ENCODE assay signal across 25 cellular contexts in the genomic region with DNA sequence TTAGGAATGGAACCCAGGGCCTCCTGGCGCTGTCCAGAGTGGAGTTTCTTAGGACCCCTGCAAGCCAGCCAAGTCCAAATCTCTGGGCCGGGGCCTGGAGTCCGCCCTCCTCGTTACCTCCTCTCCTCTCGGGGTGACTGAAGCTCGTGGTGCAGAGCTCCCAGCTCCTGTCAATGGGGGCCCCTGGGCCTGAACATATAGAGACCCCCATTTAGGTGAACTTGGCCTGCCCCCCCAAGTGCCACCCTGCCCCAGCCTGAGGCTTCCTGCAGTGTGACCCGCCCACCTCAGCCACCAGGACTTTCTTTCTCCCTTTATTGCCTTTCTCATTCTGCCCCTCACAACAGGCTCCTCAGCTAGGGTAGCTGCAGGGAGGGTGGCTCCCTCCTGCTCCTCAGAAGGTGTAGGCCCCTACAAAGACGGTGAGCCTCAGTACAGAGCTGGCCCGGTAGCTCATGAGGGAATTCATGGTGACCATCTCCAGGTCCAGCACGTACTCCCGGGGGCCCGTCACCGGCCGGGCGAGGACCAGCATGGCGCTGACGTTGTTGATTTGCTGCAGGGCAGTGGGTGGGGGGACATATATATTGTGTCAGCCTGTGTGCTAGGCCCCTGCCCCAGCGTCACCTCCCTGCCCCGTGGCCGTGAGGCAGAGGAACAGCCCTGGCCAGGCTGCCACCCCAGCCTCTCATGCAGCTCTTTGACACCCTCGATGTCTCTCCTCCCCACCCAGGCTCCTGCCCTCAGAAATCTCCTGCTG. TPM values are rescaled to one million over a fixed set of nuclear protein-coding genes. Genes with fewer than 3 reads are reported as not detected.
DNase-seq lines count a peak whose midpoint lies in the region; ATAC-seq, FAIRE-seq and TF ChIP-seq lines count a peak whose summit lies in the region.
"Had no signal": no experiment of that assay in that cellular context is flagged by ENCODE, and none has a peak within 500 bp of the region (broad histone marks: within the 10 kb centered on the region; RNA-seq: fewer than 3 reads in every experiment).

No MANE protein-coding gene starts in this region.

- POLR2A ChIA-PET in RWPE1 (lab: Yijun Ruan, JAX; ENCODE audit: low non-redundant PET) = no interaction called here
- POLR2A ChIA-PET in T-cell (lab: Charles Lee) = no interaction called here

- H3K4me3 Mint-ChIP-seq in activated naive CD4-positive, alpha-beta T cell treated with anti-CD3 and anti-CD28 coated beads, Interleukin-2, amount 50 U/mL, for 24 hours = no peak overlapping the region
- no peak overlapping the region for H3K4me3 Mint-ChIP-seq in stimulated activated effector memory CD8-positive, alpha-beta T cell treated with anti-CD3 and anti-CD28 coated beads, Interleukin-12 subunit alpha, Interleukin-12 subunit beta, amount 100 ng/mL, for 72 hours
- no peak overlapping the region for H3K4me3 Mint-ChIP-seq in T-cell
- H3K4me3 Mint-ChIP-seq: central memory CD8-positive, alpha-beta T cell had no signal

- DNase-seq in activated naive CD4-positive, alpha-beta T cell treated with anti-CD3 and anti-CD28 coated beads, Interleukin-2, amount 50 U/mL, for 16 hours = no peak
- DNase-seq in RWPE1 (ENCODE audit: low spot score) (no peak), kidney (peak; percentile 77), NCI-H2171 (lab: John Stamatoyannopoulos, UW) (no peak), NCI-H1092 (lab: John Stamatoyannopoulos, UW) (no peak), T-cell (no peak)
- no peak for DNase-seq in stimulated activated effector memory CD8-positive, alpha-beta T cell treated with anti-CD3 and anti-CD28 coated beads, Interleukin-12 subunit alpha, Interleukin-12 subunit beta, amount 100 ng/mL, for 72 hours (ENCODE audit: low spot score in 2 of 2)
- DNase-seq: activated CD4-positive, alpha-beta T cell treated with anti-CD3 and anti-CD28 coated beads, Interleukin-2, amount 50 U/mL, for 48 hours; activated gamma-delta T cell; hypothalamus; naive B cell; NCI-H187; NCI-H226; NCI-H774; stimulated activated CD4-positive, alpha-beta T cell treated with anti-CD3 and anti-CD28 coated beads, Interleukin-2, amount 100 ng/mL, for 48 hours; stomach; T-helper 2 cell; trophoblast cell had no signal

- peaks cover 4% of the 10 kb centered on the region for H3K36me3 Mint-ChIP-seq in activated naive CD4-positive, alpha-beta T cell treated with anti-CD3 and anti-CD28 coated beads, Interleukin-2, amount 50 U/mL, for 24 hours
- peaks cover 63% of the 10 kb centered on the region for H3K36me3 Mint-ChIP-seq in stimulated activated effector memory CD8-positive, alpha-beta T cell treated with anti-CD3 and anti-CD28 coated beads, Interleukin-12 subunit alpha, Interleukin-12 subunit beta, amount 100 ng/mL, for 72 hours
- H3K36me3 Mint-ChIP-seq in T-cell = peaks cover 15% of the 10 kb centered on the region

- H3K27ac ChIP-seq in RWPE1 = peak overlapping the region; percentile 53
- H3K27ac ChIP-seq in kidney (ENCODE audit: low read depth in 2 of 2, low read length in 2 of 2) = no peak overlapping the region
- H3K27ac ChIP-seq: adrenal gland, BLaER1, skin epidermis, stomach had no signal

- H3K4me1 ChIP-seq in kidney (ENCODE audit: control insufficient read depth in 1 of 2, insufficient read depth in 1 of 2, low read depth in 1 of 2, low read length in 2 of 2) = peaks cover 3 to 15% of the 10 kb centered on the region in 2 donors

- H3K27me3 Mint-ChIP-seq in activated naive CD4-positive, alpha-beta T cell treated with anti-CD3 and anti-CD28 coated beads, Interleukin-2, amount 50 U/mL, for 24 hours = no peaks in the 10 kb centered on the region
- H3K27me3 Mint-ChIP-seq in T-cell = no peaks in the 10 kb centered on the region
- H3K27me3 Mint-ChIP-seq: central memory CD8-positive, alpha-beta T cell; naive B cell had no signal

- intact Hi-C loops in kidney (cut with DNase I) = no loop called here

- peaks cover 14% of the 10 kb centered on the region for H3K4me1 Mint-ChIP-seq in activated naive CD4-positive, alpha-beta T cell treated with anti-CD3 and anti-CD28 coated beads, Interleukin-2, amount 50 U/mL, for 24 hours
- peaks cover 43% of the 10 kb centered on the region for H3K4me1 Mint-ChIP-seq in stimulated activated effector memory CD8-positive, alpha-beta T cell treated with anti-CD3 and anti-CD28 coated beads, Interleukin-12 subunit alpha, Interleukin-12 subunit beta, amount 100 ng/mL, for 72 hours
- peaks cover 12 to 26% (median 18%) of the 10 kb centered on the region in 3 donors for H3K4me1 Mint-ChIP-seq in T-cell

- peaks cover 21 to 43% of the 10 kb centered on the region in 2 donors for H3K36me3 ChIP-seq in kidney (ENCODE audit: control insufficient read depth in 1 of 2, insufficient read depth in 2 of 2, low read length in 2 of 2)

- CTCF ChIA-PET in RWPE1 (lab: Yijun Ruan, JAX) = no interaction called here
- CTCF ChIA-PET in T-cell (lab: Charles Lee) = interaction anchor here in 1 of 2 donors (0.7 kb wide), 1 partner anchor 35 kb away, joined by 3 read pairs; no protein-coding TSS in a partner anchor

- H3K9ac ChIP-seq in kidney (ENCODE audit: low read length in 2 of 2) = no peak overlapping the region
- H3K9ac ChIP-seq: BLaER1 had no signal

- TF ChIP-seq CTCF in RWPE1 (conservative IDR thresholded peaks at IDR 0.05; ENCODE audit: low read depth) (no peak), kidney (IDR thresholded peaks at IDR 0.05; ENCODE audit: borderline replicate concordance, extremely low read depth, insufficient read depth) (no peak)

- no peak for ATAC-seq in stimulated activated effector memory CD8-positive, alpha-beta T cell treated with anti-CD3 and anti-CD28 coated beads, Interleukin-12 subunit alpha, Interleukin-12 subunit beta, amount 100 ng/mL, for 72 hours
- ATAC-seq in T-cell (replicated peaks in 1 of 4) = no peak

- H3K9me3 Mint-ChIP-seq in activated naive CD4-positive, alpha-beta T cell treated with anti-CD3 and anti-CD28 coated beads, Interleukin-2, amount 50 U/mL, for 24 hours = no peaks in the 10 kb centered on the region
- H3K9me3 Mint-ChIP-seq in stimulated activated effector memory CD8-positive, alpha-beta T cell treated with anti-CD3 and anti-CD28 coated beads, Interleukin-12 subunit alpha, Interleukin-12 subunit beta, amount 100 ng/mL, for 72 hours = no peaks in the 10 kb centered on the region
- no peaks in the 10 kb centered on the region for H3K9me3 Mint-ChIP-seq in T-cell
- H3K9me3 Mint-ChIP-seq: central memory CD8-positive, alpha-beta T cell; naive B cell had no signal

- FAIRE-seq in kidney (lab: Jason Lieb, UNC) = no peak
- FAIRE-seq: A204.1, G401.6 had no signal

- no peaks in the 10 kb centered on the region for H3K9me3 ChIP-seq in kidney (ENCODE audit: control insufficient read depth in 1 of 2, low read length in 2 of 2)
- H3K9me3 ChIP-seq: adrenal gland, BLaER1, stomach had no signal

- H3K27ac Mint-ChIP-seq in activated naive CD4-positive, alpha-beta T cell treated with anti-CD3 and anti-CD28 coated beads, Interleukin-2, amount 50 U/mL, for 24 hours = peak overlapping the region; percentile 46
- peak overlapping the region; percentile 32 for H3K27ac Mint-ChIP-seq in stimulated activated effector memory CD8-positive, alpha-beta T cell treated with anti-CD3 and anti-CD28 coated beads, Interleukin-12 subunit alpha, Interleukin-12 subunit beta, amount 100 ng/mL, for 72 hours
- no peak overlapping the region for H3K27ac Mint-ChIP-seq in T-cell

- no peak overlapping the region for H3K4me3 ChIP-seq in kidney (ENCODE audit: low read length in 2 of 2)
- H3K4me3 ChIP-seq: adrenal gland, BLaER1, skin epidermis, stomach had no signal

RNA-seq across cellular contexts. Expression of a gene that starts 5.9 kb away (rescaled TPM):
- total RNA-seq in kidney = 64.2 TPM
- 60.0 TPM for polyA plus RNA-seq in kidney (ENCODE audit: insufficient read depth, low read depth, low replicate concordance)
- total RNA-seq in T-cell = 10 to 100 TPM in 3 of 5 donors, 1 to 10 TPM in 2; 7.0 to 14.1 (median 10.2) TPM

RNA-seq across cellular contexts. Expression of a gene that starts 6.5 kb away (rescaled TPM):
- 54.9 TPM for total RNA-seq in kidney
- polyA plus RNA-seq in kidney (ENCODE audit: insufficient read depth, low read depth, low replicate concordance) = 31.2 TPM
- total RNA-seq in T-cell = 100 to 1,000 TPM in 2 of 5 donors, 10 to 100 TPM in 3; 55.5 to 118 (median 95.6) TPM

RNA-seq across cellular contexts. Expression of a gene that starts 8.7 kb away (rescaled TPM):
- total RNA-seq in kidney = 705 TPM
- polyA plus RNA-seq in kidney (ENCODE audit: insufficient read depth, low read depth, low replicate concordance) = 846 TPM
- total RNA-seq in T-cell = 100 to 1,000 TPM; 584 to 761 (median 636) TPM

RNA-seq across cellular contexts. Expression of a gene that starts 12.9 kb away (rescaled TPM):
- 3.9 TPM for total RNA-seq in kidney
- polyA plus RNA-seq in kidney (ENCODE audit: insufficient read depth, low read depth, low replicate concordance) = 1.3 TPM
- 100 to 1,000 TPM in 1 of 5 donors, 10 to 100 TPM in 4; 45.3 to 127 (median 66.4) TPM for total RNA-seq in T-cell

RNA-seq across cellular contexts. Expression of a gene that starts 21.6 kb away (rescaled TPM):
- total RNA-seq in kidney = 58.0 TPM
- 105 TPM for polyA plus RNA-seq in kidney (ENCODE audit: insufficient read depth, low read depth, low replicate concordance)
- 10 to 100 TPM; 30.2 to 47.1 (median 39.2) TPM for total RNA-seq in T-cell

Comparison
In these comparisons a context has a peak if more than half of its experiments do, and no peak if none do; other contexts are left out.
1. H3K27ac Mint-ChIP-seq: peak in activated naive CD4-positive, alpha-beta T cell treated with anti-CD3 and anti-CD28 coated beads, Interleukin-2, amount 50 U/mL, for 24 hours (single experiment) and stimulated activated effector memory CD8-positive, alpha-beta T cell treated with anti-CD3 and anti-CD28 coated beads, Interleukin-12 subunit alpha, Interleukin-12 subunit beta, amount 100 ng/mL, for 72 hours (single experiment); none in T-cell (0 of 2).